In genomic region chr14:90607141-90607540, GRCh38 we compare ENCODE assay signal across 24 cellular contexts.
DNase-seq lines count a peak whose midpoint lies in the region; ATAC-seq and TF ChIP-seq lines count a peak whose summit lies in the region.
"Had no signal": no experiment of that assay in that cellular context is flagged by ENCODE, and none has a peak within 500 bp of the region (broad histone marks: within the 10 kb centered on the region; RNA-seq: fewer than 3 reads in every experiment).

No MANE protein-coding gene starts in this region.

- CTCF ChIA-PET in activated CD4-positive, alpha-beta memory T cell treated with anti-CD3 and anti-CD28 coated beads, Interleukin-2, amount 10 ng/mL, durations not matched to agents 7 days and 5 days (lab: Charles Lee): no interaction called here
- CTCF ChIA-PET in HEK293T (lab: Yijun Ruan, JAX): no interaction called here

- H3K4me3 Mint-ChIP-seq in activated CD4-positive, alpha-beta memory T cell treated with anti-CD3 and anti-CD28 coated beads, Interleukin-2, amount 10 ng/mL, durations not matched to agents 7 days and 5 days: no peak overlapping the region
- H3K4me3 Mint-ChIP-seq: activated B cell treated with CpG ODN at 0.5 μM for 24 hours; activated CD8-positive, alpha-beta memory T cell treated with anti-CD3 and anti-CD28 coated beads, Interleukin-2, amount 10 ng/mL, durations not matched to agents 7 days and 5 days; CD4-positive, alpha-beta memory T cell; effector memory CD8-positive, alpha-beta T cell; H9; naive B cell had no signal

- no peaks in the 10 kb centered on the region for H3K36me3 Mint-ChIP-seq in activated CD4-positive, alpha-beta memory T cell treated with anti-CD3 and anti-CD28 coated beads, Interleukin-2, amount 10 ng/mL, durations not matched to agents 7 days and 5 days (ENCODE audit: low read depth)
- H3K36me3 Mint-ChIP-seq: activated CD8-positive, alpha-beta memory T cell treated with anti-CD3 and anti-CD28 coated beads, Interleukin-2, amount 10 ng/mL, durations not matched to agents 7 days and 5 days; CD4-positive, alpha-beta memory T cell; naive B cell had no signal

- no peak for ATAC-seq in omental fat pad (ENCODE audit: low FRiP score)
- ATAC-seq: activated CD8-positive, alpha-beta memory T cell treated with anti-CD3 and anti-CD28 coated beads, Interleukin-2, amount 10 ng/mL, durations not matched to agents 7 days and 5 days; effector memory CD8-positive, alpha-beta T cell; Panc1 had no signal

- intact Hi-C loops in head of caudate nucleus (cut with DNase I): no loop called here

- POLR2A ChIA-PET in activated CD4-positive, alpha-beta memory T cell treated with anti-CD3 and anti-CD28 coated beads, Interleukin-2, amount 10 ng/mL, durations not matched to agents 7 days and 5 days (lab: Charles Lee): interaction anchor here (1.4 kb wide), 1 partner anchor 151 kb away, joined by 3 read pairs; no protein-coding TSS in a partner anchor
- POLR2A ChIA-PET in HEK293T (lab: Yijun Ruan, JAX): no interaction called here

- TF ChIP-seq CTCF in omental fat pad (IDR thresholded peaks at IDR 0.05): no peak

- DNase-seq in C1 segment of cervical spinal cord (lab: John Stamatoyannopoulos, UW): peak in 8 of 14 donors; percentile 34 to 88 (median 50)
- DNase-seq in NOMO-1 treated with dmso at 0.1 percent for 144 hours (lab: John Stamatoyannopoulos, UW; ENCODE audit: unreplicated experiment): peak; percentile 36
- peak in 32 of 42 donors; percentile 30 to 81 (median 54) for DNase-seq in head of caudate nucleus
- peak; percentile 71 for DNase-seq in mesenteric fat pad (ENCODE audit: low spot score)
- no peak for DNase-seq in omental fat pad (ENCODE audit: low spot score)
- no peak for DNase-seq in activated CD4-positive, alpha-beta memory T cell treated with anti-CD3 and anti-CD28 coated beads, Interleukin-2, amount 10 ng/mL, durations not matched to agents 7 days and 5 days
- DNase-seq in HEK293T (ENCODE audit: extremely low spot score): no peak
- DNase-seq in HCEC 1CT: no peak
- DNase-seq: activated B cell treated with CpG ODN at 0.5 μM for 24 hours; activated CD4-positive, alpha-beta T cell treated with anti-CD3 and anti-CD28 coated beads, Interleukin-2, amount 50 U/mL, for 1 hour; activated CD8-positive, alpha-beta memory T cell treated with anti-CD3 and anti-CD28 coated beads, Interleukin-2, amount 10 ng/mL, durations not matched to agents 7 days and 5 days; activated naive CD4-positive, alpha-beta T cell treated with Interleukin-2 at 50 U/mL for 16 hours; adrenal gland; CD4-positive, alpha-beta memory T cell; colonic mucosa; effector memory CD8-positive, alpha-beta T cell; EL; erythroblast; H9; naive B cell; NCI-H510A; SIG-M5; stimulated activated CD4-positive, alpha-beta T cell treated with anti-CD3 and anti-CD28 coated beads, Interleukin-1b, Interleukin-23, amount 100 ng/mL, for 48 hours had no signal

- no peaks in the 10 kb centered on the region for H3K9me3 Mint-ChIP-seq in activated CD4-positive, alpha-beta memory T cell treated with anti-CD3 and anti-CD28 coated beads, Interleukin-2, amount 10 ng/mL, durations not matched to agents 7 days and 5 days
- H3K9me3 Mint-ChIP-seq: activated B cell treated with CpG ODN at 0.5 μM for 24 hours; effector memory CD8-positive, alpha-beta T cell; H9; naive B cell had no signal

- H3K27ac Mint-ChIP-seq in activated CD4-positive, alpha-beta memory T cell treated with anti-CD3 and anti-CD28 coated beads, Interleukin-2, amount 10 ng/mL, durations not matched to agents 7 days and 5 days: no peak overlapping the region
- H3K27ac Mint-ChIP-seq: activated B cell treated with CpG ODN at 0.5 μM for 24 hours; activated CD8-positive, alpha-beta memory T cell treated with anti-CD3 and anti-CD28 coated beads, Interleukin-2, amount 10 ng/mL, durations not matched to agents 7 days and 5 days; CD4-positive, alpha-beta memory T cell; effector memory CD8-positive, alpha-beta T cell had no signal

- peaks cover 20% of the 10 kb centered on the region for H3K27me3 Mint-ChIP-seq in activated CD4-positive, alpha-beta memory T cell treated with anti-CD3 and anti-CD28 coated beads, Interleukin-2, amount 10 ng/mL, durations not matched to agents 7 days and 5 days

- no peaks in the 10 kb centered on the region for H3K4me1 Mint-ChIP-seq in activated CD4-positive, alpha-beta memory T cell treated with anti-CD3 and anti-CD28 coated beads, Interleukin-2, amount 10 ng/mL, durations not matched to agents 7 days and 5 days
- H3K4me1 Mint-ChIP-seq: activated CD8-positive, alpha-beta memory T cell treated with anti-CD3 and anti-CD28 coated beads, Interleukin-2, amount 10 ng/mL, durations not matched to agents 7 days and 5 days; CD4-positive, alpha-beta memory T cell had no signal

TF ChIP-seq in HEK293T, 16 proteins besides CTCF, POLR2A, EP300 and RAD21:
- TF ChIP-seq SP1 (IDR thresholded peaks at IDR 0.05): no peak
TF ChIP-seq in HEK293T: peak in this region for 0.

Comparison
In these comparisons a context has a peak if more than half of its experiments do, and no peak if none do; other contexts are left out.
1. DNase-seq: peak in C1 segment of cervical spinal cord (8 of 14), NOMO-1 treated with dmso at 0.1 percent for 144 hours (single experiment), head of caudate nucleus (32 of 42) and mesenteric fat pad (single experiment); none in omental fat pad (single experiment), activated CD4-positive, alpha-beta memory T cell treated with anti-CD3 and anti-CD28 coated beads, Interleukin-2, amount 10 ng/mL, durations not matched to agents 7 days and 5 days (single experiment), HEK293T (single experiment) and HCEC 1CT (single experiment).